ENCODE assay signal across 28 cellular contexts in the genomic region with DNA sequence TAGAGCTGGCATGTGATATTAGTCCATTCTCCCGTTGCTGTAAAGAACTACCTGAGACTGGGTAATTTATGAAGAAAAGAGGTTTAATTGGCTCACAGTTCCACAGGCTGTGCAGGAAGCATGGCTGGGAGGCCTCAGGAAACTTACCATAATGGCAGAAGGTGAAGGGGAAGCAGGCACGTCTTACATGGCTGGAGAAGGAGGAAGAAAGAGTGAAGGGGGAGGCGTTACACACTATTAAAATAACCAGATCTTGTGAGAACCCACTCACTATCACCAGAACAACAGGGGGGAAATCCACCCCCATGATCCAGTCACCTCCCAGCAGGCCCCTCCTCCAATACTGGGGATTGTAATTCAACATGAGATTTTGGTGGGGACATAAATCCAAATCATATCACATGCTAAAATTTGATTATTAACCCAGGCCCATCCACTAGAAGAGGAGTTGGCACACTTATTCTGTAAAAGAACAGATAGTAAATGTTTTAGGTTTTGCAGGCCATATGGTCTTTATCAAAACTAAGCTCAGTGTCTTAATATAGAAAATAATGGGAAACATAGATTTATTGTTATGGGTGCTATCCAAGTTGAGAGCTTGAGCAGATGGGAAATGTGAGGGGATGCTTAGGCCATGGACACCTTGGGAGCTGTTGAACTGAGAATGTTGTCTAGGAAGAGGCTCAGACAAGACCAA. TPM values are rescaled to one million over a fixed set of nuclear protein-coding genes. Genes with fewer than 3 reads are reported as not detected.
A peak's percentile ranks its signal among the peaks of the same experiment; 100 is the strongest.
DNase-seq lines count a peak whose midpoint lies in the region; ATAC-seq, FAIRE-seq and TF ChIP-seq lines count a peak whose summit lies in the region.
"Had no signal": no experiment of that assay in that cellular context is flagged by ENCODE, and none has a peak within 500 bp of the region (broad histone marks: within the 10 kb centered on the region; RNA-seq: fewer than 3 reads in every experiment).

No MANE protein-coding gene starts in this region.

- H3K4me2 ChIP-seq in K562 (ENCODE audit: insufficient read depth, low read length) = no peak overlapping the region
- H3K4me2 ChIP-seq: BLaER1 had no signal

- H3K4me1 Mint-ChIP-seq in T-helper 17 cell (peaks cover 14% of the 10 kb centered on the region), nephron (peaks cover 10% of the 10 kb centered on the region), neural crest cell (no peaks in the 10 kb centered on the region), immature natural killer cell (no peaks in the 10 kb centered on the region)

- peaks cover 9% of the 10 kb centered on the region for H3K9me3 Mint-ChIP-seq in nephron
- peaks cover 3% of the 10 kb centered on the region for H3K9me3 Mint-ChIP-seq in neural crest cell
- no peaks in the 10 kb centered on the region for H3K9me3 Mint-ChIP-seq in immature natural killer cell
- H3K9me3 Mint-ChIP-seq: CD4-positive, alpha-beta memory T cell; CD8-positive, alpha-beta memory T cell had no signal

- TF ChIP-seq RAD21 in K562 (CRISPR knock-in tag; conservative IDR thresholded peaks at IDR 0.05 in 1 of 2, IDR thresholded peaks at IDR 0.05 in 1 of 2) = no peak

- no peaks in the 10 kb centered on the region for H4K20me1 ChIP-seq in K562 (replicated peaks; ENCODE audit: control insufficient read depth, insufficient read depth, low read length)
- H4K20me1 ChIP-seq: BLaER1 had no signal

- FAIRE-seq in K562 (lab: Jason Lieb, UNC) = no peak
- FAIRE-seq: A204.1, GM12878, GM12892, GM18507 had no signal

- no peak overlapping the region for H3K9ac ChIP-seq in K562 (ENCODE audit: insufficient read depth in 1 of 2, low read depth in 2 of 2, low read length in 2 of 2)
- H3K9ac ChIP-seq: BLaER1 had no signal

- H3K36me3 ChIP-seq in K562 (ENCODE audit: control insufficient read depth, insufficient read depth, low read length) = no peaks in the 10 kb centered on the region
- H3K36me3 ChIP-seq: BE2C, BLaER1 had no signal

- POLR2A ChIA-PET in K562 (lab: Yijun Ruan, JAX) = interaction anchor here (0.6 to 1.5 kb wide), 3 partner anchors 11 to 312 kb away, joined by 3 read pairs; no protein-coding TSS in a partner anchor

- in situ Hi-C loops in K562 (cut with MboI) = no loop called here

- intact Hi-C loops in K562 (cut with micrococcal nuclease) (no loop called here), left cardiac atrium (cut with DNase I) (no loop called here)

- no peak for TF ChIP-seq EP300 in K562 (IDR thresholded peaks at IDR 0.05; ENCODE audit: low read length)

- no peak overlapping the region for H3K4me3 ChIP-seq in K562
- H3K4me3 ChIP-seq: BLaER1, GM12878 had no signal

- TF ChIP-seq CTCF in K562 (IDR thresholded peaks at IDR 0.05 in 2 of 3, conservative IDR thresholded peaks at IDR 0.05 in 1 of 3; ENCODE audit: insufficient read depth in 2 of 3, low read depth in 1 of 3, low read length in 3 of 3) = no peak
- TF ChIP-seq CTCF in nephron (IDR thresholded peaks at IDR 0.05; ENCODE audit: unreplicated experiment in 3 of 3) = no peak
- TF ChIP-seq CTCF in neural crest cell (conservative IDR thresholded peaks at IDR 0.05) = no peak

- H3K36me3 Mint-ChIP-seq in T-helper 17 cell (ENCODE audit: low read depth) (peaks cover 3% of the 10 kb centered on the region), nephron (ENCODE audit: low read depth) (peaks cover 4% of the 10 kb centered on the region), neural crest cell (ENCODE audit: low read depth) (no peaks in the 10 kb centered on the region), immature natural killer cell (no peaks in the 10 kb centered on the region)
- H3K36me3 Mint-ChIP-seq: CD14-positive monocyte; CD8-positive, alpha-beta memory T cell had no signal

- H3K27ac ChIP-seq in K562 (ENCODE audit: extremely low read depth, low read depth, low read length) = no peak overlapping the region
- H3K27ac ChIP-seq: BLaER1 had no signal

- H3K27ac Mint-ChIP-seq in T-helper 17 cell = peak overlapping the region; percentile 72
- peak overlapping the region in 2 of 3 experiments; percentile 33 to 63 for H3K27ac Mint-ChIP-seq in nephron
- H3K27ac Mint-ChIP-seq in neural crest cell (ENCODE audit: unreplicated experiment) = peak overlapping the region; percentile 13
- H3K27ac Mint-ChIP-seq in immature natural killer cell = no peak overlapping the region
- H3K27ac Mint-ChIP-seq: CD14-positive monocyte; CD4-positive, CD25-positive, alpha-beta regulatory T cell had no signal

- no peaks in the 10 kb centered on the region for H3K79me2 ChIP-seq in K562 (ENCODE audit: control insufficient read depth, insufficient read depth, low read length)

- no TSS peak for BruUV-seq in K562 (replicated peaks; lab: Mats Ljungman, UMichigan)

- WGBS in K562 (ENCODE audit: insufficient coverage, low coverage, missing lambda C conversion rate) = 12% methylated on average over 3 of the region's 3 CpGs

- H3K9me3 ChIP-seq in T-helper 17 cell (ENCODE audit: control insufficient read depth, low read length, poor library complexity, severe bottlenecking) (no peaks in the 10 kb centered on the region), K562 (replicated peaks; ENCODE audit: control insufficient read depth, insufficient read depth, low read depth, low read length) (no peaks in the 10 kb centered on the region)
- H3K9me3 ChIP-seq: BE2C had no signal

- DNase-seq in T-helper 17 cell = no peak
- no peak for DNase-seq in K562 (ENCODE audit: extremely low read depth in 1 of 4, low spot score in 3 of 4)
- DNase-seq in neural crest cell (ENCODE audit: low read depth, low spot score) = no peak
- DNase-seq in left cardiac atrium = no peak
- DNase-seq in immature natural killer cell = no peak
- DNase-seq: 8988T; ACHN; BE2C; C1 segment of cervical spinal cord; CD4-positive, alpha-beta memory T cell; CD4-positive, CD25-positive, alpha-beta regulatory T cell; CD8-positive, alpha-beta memory T cell; COR-L47; DMS 273 treated with DMSO at 0.1 percent for 48 hours; DMS153; DMS53; DMS79; DND-41; EL; GDM1 had no signal

- H3K27me3 Mint-ChIP-seq in T-helper 17 cell (peaks cover 5% of the 10 kb centered on the region), nephron (ENCODE audit: low read depth) (peaks cover 14% of the 10 kb centered on the region), neural crest cell (ENCODE audit: low read depth) (peaks cover 2% of the 10 kb centered on the region), immature natural killer cell (ENCODE audit: low read depth in 3 of 3) (peaks cover 0 to 2% (median 2%) of the 10 kb centered on the region in 3 donors)
- H3K27me3 Mint-ChIP-seq: CD4-positive, alpha-beta memory T cell; CD8-positive, alpha-beta memory T cell had no signal

- CTCF ChIA-PET in K562 (lab: Yijun Ruan, JAX; ENCODE audit: low intra/inter-chr PET ratio) = no interaction called here

- H3K9me1 ChIP-seq in K562 (ENCODE audit: control insufficient read depth, insufficient read depth, low read length) = no peaks in the 10 kb centered on the region

- H3K4me1 ChIP-seq in K562 (replicated peaks in 1 of 2; ENCODE audit: control insufficient read depth in 2 of 2, insufficient read depth in 2 of 2, low read length in 2 of 2) = no peaks in the 10 kb centered on the region; a peak in 1 of 5 replicates
- H3K4me1 ChIP-seq: BE2C, BLaER1 had no signal

- H2AFZ ChIP-seq in K562 (ENCODE audit: low read depth, low read length) = no peak overlapping the region

- TF ChIP-seq POLR2A in K562 (conservative IDR thresholded peaks at IDR 0.05) = no peak

- H3K4me3 Mint-ChIP-seq in T-helper 17 cell = no peak overlapping the region
- no peak overlapping the region for H3K4me3 Mint-ChIP-seq in nephron
- no peak overlapping the region for H3K4me3 Mint-ChIP-seq in neural crest cell
- H3K4me3 Mint-ChIP-seq in immature natural killer cell = no peak overlapping the region
- H3K4me3 Mint-ChIP-seq: CD14-positive monocyte; CD4-positive, alpha-beta memory T cell; CD4-positive, CD25-positive, alpha-beta regulatory T cell had no signal

- peaks cover 0 to 3% of the 10 kb centered on the region in 2 experiments; a peak in 1 of 5 replicates for H3K27me3 ChIP-seq in K562 (ENCODE audit: control insufficient read depth in 2 of 2, insufficient read depth in 2 of 2, low read length in 2 of 2)
- H3K27me3 ChIP-seq: BE2C, BLaER1 had no signal

- ATAC-seq in T-helper 17 cell (no peak), K562 (no peak), left cardiac atrium (no peak), HG02852 (IDR thresholded peaks at IDR 0.05; ENCODE audit: unreplicated experiment) (no peak)
- ATAC-seq: GM12878 had no signal

RNA-seq across cellular contexts. Expression of a gene that starts 18.6 kb away (rescaled TPM):
- total RNA-seq in T-helper 17 cell (100 to 1,000 TPM in 1 of 2 donors, 10 to 100 TPM in 1; 91.0 to 104 TPM), K562 (2014; rRNA removed) (309 and 365 TPM in 2 replicates), K562 (2014; rRNA removed; fragmentation: Illumina TruSeq; extraction: Trizol) (193 and 203 TPM in 2 replicates), K562 (2015; rRNA removed; fragmentation: Illumina TruSeq; extraction: Trizol) (186 and 188 TPM in 2 replicates), K562 (2021) (369 and 422 TPM in 2 replicates), neural crest cell (88.8 and 93.2 TPM in 2 replicates), left cardiac atrium (100 to 1,000 TPM; 188 to 274 TPM)
- 146 and 195 TPM in 2 replicates for total RNA-seq in K562 (2011; cell fraction: chromatin; rRNA removed; ENCODE audit: low replicate concordance)
- 104 and 109 TPM in 2 replicates for total RNA-seq in K562 (2011; cell fraction: nucleolus; rRNA removed)
- 111 and 114 TPM in 2 replicates for total RNA-seq in K562 (2011; cell fraction: nucleoplasm; rRNA removed)
- polyA plus RNA-seq in K562 (2011; rRNA removed) (133 and 176 TPM in 2 replicates), K562 (2014; fragmentation: Illumina TruSeq; extraction: Trizol) (423 and 444 TPM in 2 replicates), K562 (2014; fragmentation: Nextera tagmentation; extraction: Ambion mirVana) (10 to 100 TPM; 29.2 to 34.6 TPM), K562 (2014; rRNA removed) (239 and 256 TPM in 2 replicates), immature natural killer cell (10 to 100 TPM; 48.8 to 96.3 (median 72.2) TPM)
- 163 and 167 TPM in 2 replicates for polyA plus RNA-seq in K562 (2011; cell fraction: cytosol; rRNA removed)
- 84.0 and 115 TPM in 2 replicates for polyA plus RNA-seq in K562 (2011; cell fraction: nucleus; rRNA removed)
- 265 and 370 TPM in 2 replicates for polyA plus RNA-seq in K562 (2012)
- 362 and 462 TPM in 2 replicates for polyA minus RNA-seq in K562 (2011; rRNA and poly(A)+ RNA removed)
- 160 and 170 TPM in 2 replicates for polyA minus RNA-seq in K562 (2011; cell fraction: cytosol; rRNA and poly(A)+ RNA removed)
- 46.6 and 67.3 TPM in 2 replicates for polyA minus RNA-seq in K562 (2011; cell fraction: nucleus; rRNA and poly(A)+ RNA removed)

RNA-seq across cellular contexts. Expression of a gene that starts 39.6 kb away (rescaled TPM):
- total RNA-seq in T-helper 17 cell = 1 to 10 TPM; 1.7 to 8.2 TPM
- not detected in 2 replicates for total RNA-seq in K562 (2011; cell fraction: chromatin; rRNA removed; ENCODE audit: low replicate concordance)
- total RNA-seq in K562 (2011; cell fraction: nucleolus; rRNA removed) = not detected in 2 replicates
- total RNA-seq in K562 (2011; cell fraction: nucleoplasm; rRNA removed) = not detected in 2 replicates
- total RNA-seq in K562 (2014; rRNA removed) = 0.12 TPM in 1 of 2 replicates, not detected in the other
- 0.19 and 0.22 TPM in 2 replicates for total RNA-seq in K562 (2014; rRNA removed; fragmentation: Illumina TruSeq; extraction: Trizol)
- 0.08 TPM in 1 of 2 replicates, not detected in the other for total RNA-seq in K562 (2015; rRNA removed; fragmentation: Illumina TruSeq; extraction: Trizol)
- 0.04 TPM in 1 of 2 replicates, not detected in the other for total RNA-seq in K562 (2021)
- polyA plus RNA-seq in K562 (2011; rRNA removed) = 0.07 TPM in 1 of 2 replicates, not detected in the other
- 0.06 and 0.51 TPM in 2 replicates for polyA plus RNA-seq in K562 (2011; cell fraction: cytosol; rRNA removed)
- 0.04 and 0.09 TPM in 2 replicates for polyA plus RNA-seq in K562 (2011; cell fraction: nucleus; rRNA removed)
- 0.03 and 1.1 TPM in 2 replicates for polyA plus RNA-seq in K562 (2012)
- polyA plus RNA-seq in K562 (2014; fragmentation: Illumina TruSeq; extraction: Trizol) = 0.28 TPM in 1 of 2 replicates, not detected in the other
- polyA plus RNA-seq in K562 (2014; fragmentation: Nextera tagmentation; extraction: Ambion mirVana) = not detected
- 0.15 and 0.53 TPM in 2 replicates for polyA plus RNA-seq in K562 (2014; rRNA removed)
- polyA minus RNA-seq in K562 (2011; rRNA and poly(A)+ RNA removed) = not detected in 2 replicates
- polyA minus RNA-seq in K562 (2011; cell fraction: cytosol; rRNA and poly(A)+ RNA removed) = not detected in 2 replicates
- not detected in 2 replicates for polyA minus RNA-seq in K562 (2011; cell fraction: nucleus; rRNA and poly(A)+ RNA removed)
- not detected in 2 replicates for total RNA-seq in neural crest cell
- under 1 TPM in 1 of 2 donors, not detected in 1; 0.35 TPM for total RNA-seq in left cardiac atrium
- under 1 TPM in 1 of 3 donors, not detected in 2; 0.16 TPM for polyA plus RNA-seq in immature natural killer cell
- polyA plus RNA-seq: CD14-positive monocyte had no signal

Comparison
In these comparisons a context has a peak if more than half of its experiments do, and no peak if none do; other contexts are left out.
1. H3K27ac Mint-ChIP-seq: peak in T-helper 17 cell (single experiment), nephron (2 of 3) and neural crest cell (single experiment); none in immature natural killer cell (0 of 6).